In genomic region chr17:1487939-1488825, GRCh38 we compare ENCODE assay signal across 1 cellular context.
TF ChIP-seq lines count a peak whose summit lies in the region.

No MANE protein-coding gene starts in this region.

TF ChIP-seq in K562, 482 proteins besides CTCF, POLR2A, EP300 and RAD21 (continued from another document and continues in another):
- TF ChIP-seq BRD9 (IDR thresholded peaks at IDR 0.05; ENCODE audit: low read depth, partially characterized antibody) = no peak
- TF ChIP-seq CCNT2 (IDR thresholded peaks at IDR 0.05; ENCODE audit: borderline replicate concordance, extremely low read depth, insufficient read length, low read depth, low read length) = peak; percentile 76
- TF ChIP-seq ZNF277 (CRISPR knock-in tag; IDR thresholded peaks at IDR 0.05; ENCODE audit: borderline replicate concordance) = no peak
- no peak for TF ChIP-seq GABPB2 (CRISPR knock-in tag; conservative IDR thresholded peaks at IDR 0.05)
- peak; percentile 42 for TF ChIP-seq RBBP5 (IDR thresholded peaks at IDR 0.05; ENCODE audit: borderline replicate concordance, insufficient read depth, low read length, poor library complexity, severe bottlenecking)
- no peak for TF ChIP-seq SETDB1 (IDR thresholded peaks at IDR 0.05; ENCODE audit: low read length)
- TF ChIP-seq IFI16 (CRISPR knock-in tag; IDR thresholded peaks at IDR 0.05) = no peak
- no peak for TF ChIP-seq DNMT1 (IDR thresholded peaks at IDR 0.05)
- TF ChIP-seq ZNF280B (CRISPR knock-in tag; IDR thresholded peaks at IDR 0.05) = no peak
- TF ChIP-seq BRCA1 (IDR thresholded peaks at IDR 0.05) = no peak
- no peak for TF ChIP-seq BRCA1 (CRISPR knock-in tag; IDR thresholded peaks at IDR 0.05)
- 0 out of 2 replicates have a peak, but pooled peaks have one; percentile 61 for TF ChIP-seq TARDBP (IDR thresholded peaks at IDR 0.05)
- TF ChIP-seq GTF3C2 (IDR thresholded peaks at IDR 0.05; ENCODE audit: borderline replicate concordance, extremely low read depth, insufficient read length) = no peak
- TF ChIP-seq ZNF766 (CRISPR knock-in tag; conservative IDR thresholded peaks at IDR 0.05) = no peak
- TF ChIP-seq MGA (IDR thresholded peaks at IDR 0.05) = peak; percentile 34
- no peak for TF ChIP-seq SAP30 (IDR thresholded peaks at IDR 0.05; ENCODE audit: borderline replicate concordance, insufficient read depth, low read depth, low read length, poor library complexity, severe bottlenecking)
- TF ChIP-seq HOXB6 (CRISPR knock-in tag; IDR thresholded peaks at IDR 0.05; ENCODE audit: borderline replicate concordance) = no peak
- TF ChIP-seq PURB (CRISPR knock-in tag; IDR thresholded peaks at IDR 0.05; ENCODE audit: low read depth) = no peak
- no peak for TF ChIP-seq WHSC1 (IDR thresholded peaks at IDR 0.05; ENCODE audit: low read length)
- TF ChIP-seq ZFP30 (CRISPR knock-in tag; IDR thresholded peaks at IDR 0.05; ENCODE audit: borderline replicate concordance) = no peak
- 0 out of 4 replicates have a peak, but pooled peaks of 1 of the 2 experiments have one; percentile 12 for TF ChIP-seq HDAC1 (IDR thresholded peaks at IDR 0.05)
- no peak for TF ChIP-seq ZNF511 (CRISPR knock-in tag; IDR thresholded peaks at IDR 0.05)
- TF ChIP-seq ZNF318 (IDR thresholded peaks at IDR 0.05; ENCODE audit: borderline replicate concordance in 1 of 2, low read depth in 1 of 2) = no peak
- no peak for TF ChIP-seq SMARCA4 (IDR thresholded peaks at IDR 0.05)
- TF ChIP-seq ZSCAN29 (IDR thresholded peaks at IDR 0.05) = no peak
- no peak for TF ChIP-seq RBM17 (IDR thresholded peaks at IDR 0.05; ENCODE audit: borderline replicate concordance, low read depth, low read length)
- no peak for TF ChIP-seq SAFB2 (IDR thresholded peaks at IDR 0.05; ENCODE audit: borderline replicate concordance, low read depth, low read length, severe bottlenecking)
